Comparison of ENCODE assay signal across 27 cellular contexts in genomic region chr11:119714189-119714588, GRCh38.
"Had no signal": no experiment of that assay in that cellular context is flagged by ENCODE, and none has a peak within 500 bp of the region (broad histone marks: within the 10 kb centered on the region; RNA-seq: fewer than 3 reads in every experiment).

No MANE protein-coding gene starts in this region.

- H3K4me1 ChIP-seq: adrenal gland, ascending aorta, parathyroid adenoma, testis had no signal

- H3K4me3 ChIP-seq: adrenal gland, ascending aorta, left lung, lung, testis had no signal

- H3K36me3 Mint-ChIP-seq: activated naive CD8-positive, alpha-beta T cell; natural killer cell; type B pancreatic cell; WTC11 had no signal

- H2AFZ ChIP-seq: parathyroid adenoma had no signal

- H3K27ac ChIP-seq: adrenal gland, ascending aorta, brain microvascular endothelial cell, parathyroid adenoma, testis had no signal

- FAIRE-seq: frontal cortex had no signal

- H3K36me3 ChIP-seq: adrenal gland, ascending aorta, brain microvascular endothelial cell, left lung had no signal

- H3K27me3 ChIP-seq: adrenal gland, ascending aorta, brain microvascular endothelial cell, left lung, testis had no signal

- H3K27ac Mint-ChIP-seq: activated naive CD8-positive, alpha-beta T cell; activated T-cell treated with anti-CD3 and anti-CD28 coated beads, Interleukin-2, amount 50 U/mL, for 24 hours; activated T-helper 17 cell treated with anti-CD3 and anti-CD28 coated beads, Interleukin-2, amount 50 U/mL, for 72 hours; dendritic cell treated with granulocyte-macrophage colony-stimulating factor and Interleukin-4, amounts not matched to agents 40 ng/mL and 50 ng/mL, for 4 days; natural killer cell; stimulated activated effector memory CD8-positive, alpha-beta T cell treated with anti-CD3 and anti-CD28 coated beads, Interleukin-12 subunit alpha, Interleukin-12 subunit beta, amount 100 ng/mL, for 72 hours; T-cell; WTC11 had no signal

- H3K27me3 Mint-ChIP-seq: dendritic cell treated with granulocyte-macrophage colony-stimulating factor and Interleukin-4, amounts not matched to agents 40 ng/mL and 50 ng/mL, for 4 days; type B pancreatic cell had no signal

- DNase-seq: activated T-cell treated with anti-CD3 and anti-CD28 coated beads, Interleukin-2, amount 50 U/mL, for 24 hours; adrenal gland; brain microvascular endothelial cell; caudate nucleus; effector CD4-positive, alpha-beta T cell; erythroblast; hippocampal formation; kidney glomerular epithelial cell; left lung; midbrain; natural killer cell; nucleus accumbens; right cardiac atrium; stimulated activated CD4-positive, alpha-beta T cell treated with anti-CD3 and anti-CD28 coated beads, Interleukin-12 subunit alpha, Interleukin-12 subunit beta, amount 100 ng/mL, for 4 hours; stimulated activated CD4-positive, alpha-beta T cell treated with anti-CD3 and anti-CD28 coated beads, Interleukin-1b, Interleukin-23, amount 100 ng/mL, for 48 hours; T-cell; testis had no signal

- H3K9me3 Mint-ChIP-seq: activated T-cell treated with anti-CD3 and anti-CD28 coated beads, Interleukin-2, amount 50 U/mL, for 24 hours; activated T-helper 17 cell treated with anti-CD3 and anti-CD28 coated beads, Interleukin-2, amount 50 U/mL, for 72 hours; dendritic cell treated with granulocyte-macrophage colony-stimulating factor and Interleukin-4, amounts not matched to agents 40 ng/mL and 50 ng/mL, for 4 days; natural killer cell; stimulated activated effector memory CD8-positive, alpha-beta T cell treated with anti-CD3 and anti-CD28 coated beads, Interleukin-12 subunit alpha, Interleukin-12 subunit beta, amount 100 ng/mL, for 72 hours; T-cell; type B pancreatic cell; WTC11 had no signal

- H3K9me3 ChIP-seq: adrenal gland, ascending aorta, left lung, testis had no signal

- H3K9ac ChIP-seq: parathyroid adenoma had no signal

- H3K4me3 Mint-ChIP-seq: activated naive CD8-positive, alpha-beta T cell; activated T-cell treated with anti-CD3 and anti-CD28 coated beads, Interleukin-2, amount 50 U/mL, for 24 hours; activated T-helper 17 cell treated with anti-CD3 and anti-CD28 coated beads, Interleukin-2, amount 50 U/mL, for 72 hours; dendritic cell treated with granulocyte-macrophage colony-stimulating factor and Interleukin-4, amounts not matched to agents 40 ng/mL and 50 ng/mL, for 4 days; natural killer cell; stimulated activated effector memory CD8-positive, alpha-beta T cell treated with anti-CD3 and anti-CD28 coated beads, Interleukin-12 subunit alpha, Interleukin-12 subunit beta, amount 100 ng/mL, for 72 hours; T-cell; type B pancreatic cell; WTC11 had no signal

- H3K4me1 Mint-ChIP-seq: activated T-helper 17 cell treated with anti-CD3 and anti-CD28 coated beads, Interleukin-2, amount 50 U/mL, for 72 hours had no signal
